In the genomic region with DNA sequence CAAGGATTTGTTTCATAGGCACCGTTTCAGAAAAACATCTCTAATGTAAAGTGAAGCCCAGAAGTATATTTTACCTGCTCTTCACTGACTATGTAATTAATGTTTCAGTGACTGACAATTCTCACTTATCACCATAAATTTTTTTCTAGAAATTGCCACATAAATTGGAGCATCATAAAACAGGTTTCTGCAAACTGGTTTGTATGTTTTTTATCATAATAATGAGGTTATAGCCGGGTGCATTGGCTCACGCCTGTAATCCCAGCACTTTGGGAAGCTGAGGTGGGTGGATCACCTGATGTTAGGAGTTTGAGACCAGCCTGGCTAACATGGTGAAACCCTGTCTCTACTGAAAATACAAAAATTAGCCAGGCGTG, we compare ENCODE assay signal across 11 cellular contexts. TPM values are rescaled to one million over a fixed set of nuclear protein-coding genes. Genes with fewer than 3 reads are reported as not detected.
A peak's percentile ranks its signal among the peaks of the same experiment; 100 is the strongest.
DNase-seq lines count a peak whose midpoint lies in the region; ATAC-seq and TF ChIP-seq lines count a peak whose summit lies in the region.
"Had no signal": no experiment of that assay in that cellular context is flagged by ENCODE, and none has a peak within 500 bp of the region (broad histone marks: within the 10 kb centered on the region; RNA-seq: fewer than 3 reads in every experiment).

No MANE protein-coding gene starts in this region.

- H3K9me3 ChIP-seq in gastroesophageal sphincter (no peaks in the 10 kb centered on the region), thymus (ENCODE audit: control insufficient read depth) (no peaks in the 10 kb centered on the region)

- H3K36me3 Mint-ChIP-seq in activated naive CD4-positive, alpha-beta T cell treated with anti-CD3 and anti-CD28 coated beads, Interleukin-2, amount 50 U/mL, for 24 hours: no peaks in the 10 kb centered on the region
- H3K36me3 Mint-ChIP-seq in T-cell: no peaks in the 10 kb centered on the region

- H3K27me3 Mint-ChIP-seq in activated naive CD4-positive, alpha-beta T cell treated with anti-CD3 and anti-CD28 coated beads, Interleukin-2, amount 50 U/mL, for 24 hours: no peaks in the 10 kb centered on the region
- H3K27me3 Mint-ChIP-seq in T-cell: no peaks in the 10 kb centered on the region

- POLR2A ChIA-PET in T-cell (lab: Charles Lee): interaction anchor here (1.0 to 1.2 kb wide), 3 partner anchors 14 to 36 kb away, joined by 3 to 4 read pairs (median 3); no protein-coding TSS in a partner anchor

- no peak for DNase-seq in activated naive CD4-positive, alpha-beta T cell treated with Interleukin-2 at 50 U/mL for 16 hours
- DNase-seq in T-cell: no peak
- DNase-seq in islet precursor cell: no peak
- DNase-seq: effector memory CD4-positive, alpha-beta T cell; mesenchymal stem cell; NCI-H1092 had no signal

- H3K4me1 Mint-ChIP-seq in activated naive CD4-positive, alpha-beta T cell treated with anti-CD3 and anti-CD28 coated beads, Interleukin-2, amount 50 U/mL, for 24 hours: peaks cover 66% of the 10 kb centered on the region
- H3K4me1 Mint-ChIP-seq in T-cell: peaks cover 69 to 79% (median 69%) of the 10 kb centered on the region in 3 donors

- H3K4me1 ChIP-seq in gastroesophageal sphincter (peaks cover 15 to 95% (median 36%) of the 10 kb centered on the region in 3 donors), thymus (ENCODE audit: control insufficient read depth, insufficient read depth, low read length) (peaks cover 36% of the 10 kb centered on the region)

- peak overlapping the region; percentile 11 to 89 (median 82) for H3K27ac ChIP-seq in gastroesophageal sphincter
- H3K27ac ChIP-seq in thymus (ENCODE audit: low read depth): peak overlapping the region; percentile 100

- TF ChIP-seq EP300 in gastroesophageal sphincter (IDR thresholded peaks at IDR 0.05): no peak

- H3K27me3 ChIP-seq in gastroesophageal sphincter: no peaks in the 10 kb centered on the region
- H3K27me3 ChIP-seq in thymus (ENCODE audit: control insufficient read depth, insufficient read depth): no peaks in the 10 kb centered on the region

- 68 to 70% methylated on average over 4 of the region's 4 CpGs for WGBS in gastroesophageal sphincter (ENCODE audit: low coverage in 1 of 2), 2 donors
- WGBS in thymus: 77% methylated on average over 4 of the region's 4 CpGs

- H3K36me3 ChIP-seq in gastroesophageal sphincter (no peaks in the 10 kb centered on the region), thymus (ENCODE audit: control insufficient read depth, insufficient read depth) (no peaks in the 10 kb centered on the region)

- no peak for ATAC-seq in T-cell (replicated peaks in 1 of 4)
- no peak for ATAC-seq in gastroesophageal sphincter
- no peak for ATAC-seq in GM21367 (IDR thresholded peaks at IDR 0.05; ENCODE audit: unreplicated experiment)
- ATAC-seq in HG02840 (IDR thresholded peaks at IDR 0.05; ENCODE audit: low FRiP score, unreplicated experiment): no peak

- H3K9me3 Mint-ChIP-seq in activated naive CD4-positive, alpha-beta T cell treated with anti-CD3 and anti-CD28 coated beads, Interleukin-2, amount 50 U/mL, for 24 hours: no peaks in the 10 kb centered on the region
- no peaks in the 10 kb centered on the region for H3K9me3 Mint-ChIP-seq in T-cell

- TF ChIP-seq CTCF in gastroesophageal sphincter (IDR thresholded peaks at IDR 0.05): no peak

- CTCF ChIA-PET in T-cell (lab: Charles Lee): interaction anchor here (1.2 to 2.9 kb wide), 6 partner anchors 15 to 82 kb away, joined by 3 to 11 read pairs (median 4); no protein-coding TSS in a partner anchor

- no peak for TF ChIP-seq POLR2A in gastroesophageal sphincter (IDR thresholded peaks at IDR 0.05)

- peak overlapping the region; percentile 95 for H3K27ac Mint-ChIP-seq in activated naive CD4-positive, alpha-beta T cell treated with anti-CD3 and anti-CD28 coated beads, Interleukin-2, amount 50 U/mL, for 24 hours
- H3K27ac Mint-ChIP-seq in T-cell: peak overlapping the region; percentile 97 to 98

- H3K4me3 Mint-ChIP-seq in activated naive CD4-positive, alpha-beta T cell treated with anti-CD3 and anti-CD28 coated beads, Interleukin-2, amount 50 U/mL, for 24 hours: no peak overlapping the region
- H3K4me3 Mint-ChIP-seq in T-cell: peak overlapping the region in 1 of 3 donors; percentile 75

- H3K4me3 ChIP-seq in gastroesophageal sphincter (no peak overlapping the region), thymus (ENCODE audit: low read length) (no peak overlapping the region)

RNA-seq across cellular contexts. Expression of a gene that starts 39.4 kb away (rescaled TPM):
- 10 to 100 TPM; 36.5 to 44.7 (median 42.6) TPM for total RNA-seq in T-cell
- 100 to 1,000 TPM in 1 of 4 donors, 10 to 100 TPM in 3; 80.0 to 132 (median 93.2) TPM for total RNA-seq in gastroesophageal sphincter
- 77.0 TPM for polyA plus RNA-seq in thymus
